Comparison of ENCODE assay signal across 9 cellular contexts in genomic region chr10:91597397-91597881, GRCh38. TPM values are rescaled to one million over a fixed set of nuclear protein-coding genes. Genes with fewer than 3 reads are reported as not detected.
DNase-seq lines count a peak whose midpoint lies in the region; ATAC-seq, FAIRE-seq and TF ChIP-seq lines count a peak whose summit lies in the region.
"Had no signal": no experiment of that assay in that cellular context is flagged by ENCODE, and none has a peak within 500 bp of the region (broad histone marks: within the 10 kb centered on the region; RNA-seq: fewer than 3 reads in every experiment).

No MANE protein-coding gene starts in this region.

- FAIRE-seq in pancreas (lab: Jason Lieb, UNC) = no peak

- no peaks in the 10 kb centered on the region for H3K36me3 Mint-ChIP-seq in stimulated activated memory B cell treated with anti-CD40 and anti-IgM and Interleukin-4, amounts not matched to agents 10 μg/mL and 1 μg/mL and 100 μg/mL, for 72 hours

- H3K36me3 ChIP-seq in BLaER1 treated with 17β-estradiol and CSF1 and Interleukin-3, amounts not matched to agents 10 nM and 100 nM = no peaks in the 10 kb centered on the region
- H3K36me3 ChIP-seq in esophagus muscularis mucosa (no peaks in the 10 kb centered on the region), pancreas (no peaks in the 10 kb centered on the region)
- H3K36me3 ChIP-seq: ovary had no signal

- intact Hi-C loops in esophagus muscularis mucosa (cut with DNase I) = no loop called here
- intact Hi-C loops in pancreas (cut with DNase I) = no loop called here

- TF ChIP-seq CTCF in esophagus muscularis mucosa (IDR thresholded peaks at IDR 0.05) (no peak), pancreas (IDR thresholded peaks at IDR 0.05) (no peak)

- no peaks in the 10 kb centered on the region for H4K20me1 ChIP-seq in BLaER1 treated with 17β-estradiol and CSF1 and Interleukin-3, amounts not matched to agents 10 nM and 100 nM

- TF ChIP-seq EP300 in esophagus muscularis mucosa (IDR thresholded peaks at IDR 0.05) = no peak

- H3K4me3 ChIP-seq in BLaER1 treated with 17β-estradiol and CSF1 and Interleukin-3, amounts not matched to agents 10 nM and 100 nM = no peak overlapping the region
- H3K4me3 ChIP-seq in esophagus muscularis mucosa = no peak overlapping the region
- H3K4me3 ChIP-seq in pancreas = no peak overlapping the region
- H3K4me3 ChIP-seq: ovary had no signal

- no peaks in the 10 kb centered on the region for H3K4me1 Mint-ChIP-seq in stimulated activated memory B cell treated with anti-CD40 and anti-IgM and Interleukin-4, amounts not matched to agents 10 μg/mL and 1 μg/mL and 100 μg/mL, for 72 hours

- 37% methylated on average over 7 of the region's 7 CpGs for WGBS in esophagus muscularis mucosa
- 10 to 11% methylated on average over 7 of the region's 7 CpGs for WGBS in pancreas, 2 donors

- no peaks in the 10 kb centered on the region for H3K9me3 ChIP-seq in BLaER1 treated with 17β-estradiol and CSF1 and Interleukin-3, amounts not matched to agents 10 nM and 100 nM (replicated peaks in 1 of 11)
- no peaks in the 10 kb centered on the region for H3K9me3 ChIP-seq in esophagus muscularis mucosa
- no peaks in the 10 kb centered on the region for H3K9me3 ChIP-seq in pancreas
- H3K9me3 ChIP-seq: ovary had no signal

- ATAC-seq in pancreas = peak; percentile 69 to 86 (median 75)
- no peak for ATAC-seq in stimulated activated memory B cell treated with anti-CD40 and anti-IgM and Interleukin-4, amounts not matched to agents 10 μg/mL and 1 μg/mL and 100 μg/mL, for 72 hours

- H3K4me1 ChIP-seq in BLaER1 treated with 17β-estradiol and CSF1 and Interleukin-3, amounts not matched to agents 10 nM and 100 nM = peaks cover 0 to 35% (median 21%) of the 10 kb centered on the region in 10 experiments; a peak in 13 of 20 replicates
- H3K4me1 ChIP-seq in esophagus muscularis mucosa (peaks cover 29 to 64% (median 56%) of the 10 kb centered on the region in 4 donors), pancreas (peaks cover 20 to 48% (median 40%) of the 10 kb centered on the region in 3 donors)

- no peaks in the 10 kb centered on the region for H3K9me3 Mint-ChIP-seq in stimulated activated memory B cell treated with anti-CD40 and anti-IgM and Interleukin-4, amounts not matched to agents 10 μg/mL and 1 μg/mL and 100 μg/mL, for 72 hours

- H3K27me3 ChIP-seq in BLaER1 treated with 17β-estradiol and CSF1 and Interleukin-3, amounts not matched to agents 10 nM and 100 nM = no peaks in the 10 kb centered on the region
- H3K27me3 ChIP-seq in esophagus muscularis mucosa = no peaks in the 10 kb centered on the region
- no peaks in the 10 kb centered on the region for H3K27me3 ChIP-seq in pancreas
- H3K27me3 ChIP-seq: ovary had no signal

- H3K27me3 Mint-ChIP-seq in stimulated activated memory B cell treated with anti-CD40 and anti-IgM and Interleukin-4, amounts not matched to agents 10 μg/mL and 1 μg/mL and 100 μg/mL, for 72 hours = peaks cover 10% of the 10 kb centered on the region

- H3K27ac Mint-ChIP-seq in stimulated activated memory B cell treated with anti-CD40 and anti-IgM and Interleukin-4, amounts not matched to agents 10 μg/mL and 1 μg/mL and 100 μg/mL, for 72 hours = no peak overlapping the region

- no peak for TF ChIP-seq POLR2A in esophagus muscularis mucosa (IDR thresholded peaks at IDR 0.05; ENCODE audit: low read depth)

- H3K9ac ChIP-seq in BLaER1 treated with 17β-estradiol and CSF1 and Interleukin-3, amounts not matched to agents 10 nM and 100 nM = peak overlapping the region in 1 of 11 experiments; percentile 38; a peak in 2 of 22 replicates

- H3K27ac ChIP-seq in BLaER1 treated with 17β-estradiol and CSF1 and Interleukin-3, amounts not matched to agents 10 nM and 100 nM = peak overlapping the region in 6 of 11 experiments; percentile 17 to 70 (median 42); a peak in 11 of 22 replicates
- peak overlapping the region; percentile 72 to 90 (median 82) for H3K27ac ChIP-seq in esophagus muscularis mucosa (replicated peaks in 1 of 4)
- H3K27ac ChIP-seq in pancreas = peak overlapping the region in 2 of 4 donors; percentile 26 to 66

- DNase-seq in NCI-H460 (ENCODE audit: extremely low read depth, low read depth) (peak; percentile 88), esophagus muscularis mucosa (ENCODE audit: extremely low spot score) (no peak), pancreas (peak in 2 of 6 donors; percentile 53 to 72), mesenteric fat pad (ENCODE audit: low spot score) (no peak), SW480 (ENCODE audit: low spot score) (no peak), activated gamma-delta T cell treated with Interleukin-2 at 50 U/mL for 16 hours (no peak)

- H3K4me3 Mint-ChIP-seq in stimulated activated memory B cell treated with anti-CD40 and anti-IgM and Interleukin-4, amounts not matched to agents 10 μg/mL and 1 μg/mL and 100 μg/mL, for 72 hours = no peak overlapping the region

- H3K4me2 ChIP-seq in BLaER1 treated with 17β-estradiol and CSF1 and Interleukin-3, amounts not matched to agents 10 nM and 100 nM = peak overlapping the region in 8 of 11 experiments; percentile 11 to 60 (median 56); a peak in 13 of 22 replicates

RNA-seq across cellular contexts. Expression of gene PPP1R3C, which starts 35.4 kb away (rescaled TPM):
- total RNA-seq in NCI-H460 (2014; rRNA removed; shearing (Covaris generic)) = 160 and 177 TPM in 2 replicates
- polyA plus RNA-seq in NCI-H460 (2014; cell fraction: nucleus; rRNA removed) = 56.7 and 63.1 TPM in 2 replicates
- total RNA-seq in esophagus muscularis mucosa (100 to 1,000 TPM in 1 of 4 donors, 10 to 100 TPM in 3; 46.7 to 111 (median 87.8) TPM), pancreas (10 to 100 TPM in 5 of 6 donors, 1 to 10 TPM in 1; 7.1 to 27.5 (median 17.3) TPM), mesenteric fat pad (3.0 TPM)
- polyA plus RNA-seq in pancreas = 1 to 10 TPM; 3.8 to 5.8 TPM
